ENCODE assay signal across 8 cellular contexts in the genomic region with DNA sequence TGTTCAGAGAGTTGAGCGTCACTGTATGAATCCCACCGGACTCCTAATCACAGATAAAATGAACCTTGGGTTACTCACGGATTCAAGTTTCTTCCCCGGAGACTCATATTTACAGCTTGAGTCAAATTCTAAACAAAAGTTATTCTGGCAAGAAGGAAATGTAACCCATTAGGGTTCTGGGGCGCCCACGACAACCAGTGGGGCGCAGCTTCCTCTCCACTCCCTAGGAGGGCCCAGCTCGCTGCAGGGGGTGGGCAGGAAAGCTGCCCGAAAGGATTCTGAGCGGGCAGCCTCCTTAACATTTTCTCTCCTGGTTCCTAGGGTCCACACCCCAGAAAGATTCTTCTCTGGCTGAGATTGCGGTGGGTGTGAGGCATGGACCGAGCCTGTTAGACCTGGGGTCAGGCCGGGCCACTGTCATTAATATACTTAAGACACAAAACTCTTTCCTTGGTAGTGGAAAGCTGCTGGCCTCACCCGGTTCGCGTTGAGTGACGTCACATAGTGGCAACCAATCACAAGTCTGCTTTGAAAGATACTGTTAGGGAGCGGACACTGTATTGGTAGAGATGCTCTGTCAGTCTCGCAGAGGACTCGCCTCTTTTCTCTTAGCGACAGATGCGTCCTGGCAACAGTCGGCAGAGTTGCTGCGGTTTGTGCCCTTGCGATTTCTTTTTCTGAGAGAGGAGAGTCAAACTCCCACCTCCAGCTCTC. TPM values are rescaled to one million over a fixed set of nuclear protein-coding genes. Genes with fewer than 3 reads are reported as not detected.
DNase-seq lines count a peak whose midpoint lies in the region; ATAC-seq and TF ChIP-seq lines count a peak whose summit lies in the region.

No MANE protein-coding gene starts in this region.

- no peaks in the 10 kb centered on the region for H3K79me2 ChIP-seq in ACC112 (ENCODE audit: control insufficient read depth, insufficient read depth, low read length, unreplicated experiment)

- peak; percentile 67 for DNase-seq in NCI-H524 treated with DMSO at 0.1 percent for 48 hours (lab: John Stamatoyannopoulos, UW)
- peak; percentile 90 for DNase-seq in activated CD4-positive, alpha-beta memory T cell treated with anti-CD3 and anti-CD28 coated beads, Interleukin-2, amount 10 ng/mL, durations not matched to agents 7 days and 5 days
- DNase-seq in effector memory CD4-positive, alpha-beta T cell: peak; percentile 62 to 78 (median 66)
- peak; percentile 97 for DNase-seq in lung (ENCODE audit: low spot score)
- peak; percentile 28 to 77 (median 66) for DNase-seq in stimulated activated CD4-positive, alpha-beta T cell treated with anti-CD3 and anti-CD28 coated beads, TNF-alpha, amount 100 ng/mL, for 4 hours (ENCODE audit: low read depth in 3 of 3)

- H3K9me3 Mint-ChIP-seq in activated CD4-positive, alpha-beta memory T cell treated with anti-CD3 and anti-CD28 coated beads, Interleukin-2, amount 10 ng/mL, durations not matched to agents 7 days and 5 days: no peaks in the 10 kb centered on the region

- H3K27me3 ChIP-seq in ACC112 (ENCODE audit: insufficient read depth, low read length) (no peaks in the 10 kb centered on the region), lung (ENCODE audit: control insufficient read depth, insufficient read depth) (no peaks in the 10 kb centered on the region)
- H3K27me3 ChIP-seq in effector memory CD4-positive, alpha-beta T cell (replicated peaks; ENCODE audit: control insufficient read depth, insufficient read depth, low read length, poor library complexity, severe bottlenecking): peaks cover 2% of the 10 kb centered on the region

- WGBS in lung, 2 donors: 10 to 11% methylated on average over 25 of the region's 25 CpGs

- H3K27me3 Mint-ChIP-seq in activated CD4-positive, alpha-beta memory T cell treated with anti-CD3 and anti-CD28 coated beads, Interleukin-2, amount 10 ng/mL, durations not matched to agents 7 days and 5 days: peaks cover 11% of the 10 kb centered on the region

- H3K36me3 ChIP-seq in ACC112 (ENCODE audit: insufficient read depth, low read length) (no peaks in the 10 kb centered on the region), lung (ENCODE audit: control insufficient read depth in 2 of 2, insufficient read depth in 2 of 2, low read length in 2 of 2) (no peaks in the 10 kb centered on the region)
- no peaks in the 10 kb centered on the region for H3K36me3 ChIP-seq in effector memory CD4-positive, alpha-beta T cell (ENCODE audit: control insufficient read depth, insufficient read depth, low read length)

- H3K36me3 Mint-ChIP-seq in activated CD4-positive, alpha-beta memory T cell treated with anti-CD3 and anti-CD28 coated beads, Interleukin-2, amount 10 ng/mL, durations not matched to agents 7 days and 5 days (ENCODE audit: low read depth): no peaks in the 10 kb centered on the region

- H3K9me3 ChIP-seq in effector memory CD4-positive, alpha-beta T cell (ENCODE audit: control insufficient read depth, low read length): no peaks in the 10 kb centered on the region
- H3K9me3 ChIP-seq in lung (ENCODE audit: control insufficient read depth in 2 of 2, insufficient read depth in 1 of 2, low read length in 1 of 2): no peaks in the 10 kb centered on the region

- peak overlapping the region; percentile 0 for H3K27ac Mint-ChIP-seq in activated CD4-positive, alpha-beta memory T cell treated with anti-CD3 and anti-CD28 coated beads, Interleukin-2, amount 10 ng/mL, durations not matched to agents 7 days and 5 days

- peaks cover 34% of the 10 kb centered on the region for H3K4me1 ChIP-seq in ACC112 (ENCODE audit: control insufficient read depth, insufficient read depth, low read length, unreplicated experiment)
- H3K4me1 ChIP-seq in effector memory CD4-positive, alpha-beta T cell (ENCODE audit: control insufficient read depth, insufficient read depth, low read length, poor library complexity, severe bottlenecking): peaks cover 7% of the 10 kb centered on the region
- peaks cover 0 to 2% of the 10 kb centered on the region in 2 donors for H3K4me1 ChIP-seq in lung (ENCODE audit: control insufficient read depth in 2 of 2, insufficient read depth in 2 of 2, low read length in 2 of 2)

- CTCF ChIA-PET in activated CD4-positive, alpha-beta memory T cell treated with anti-CD3 and anti-CD28 coated beads, Interleukin-2, amount 10 ng/mL, durations not matched to agents 7 days and 5 days (lab: Charles Lee): interaction anchor here (1.3 to 2.7 kb wide), 5 partner anchors 10 to 198 kb away, joined by 6 to 9 read pairs (median 8); a partner anchor contains a TSS

- H3K4me3 ChIP-seq in ACC112 (ENCODE audit: low read depth, low read length) (peak overlapping the region; percentile 78), lung (no peak overlapping the region)
- H3K4me3 ChIP-seq in effector memory CD4-positive, alpha-beta T cell (ENCODE audit: insufficient read depth, low read depth, low read length, poor library complexity, severe bottlenecking): peak overlapping the region; percentile 34

- POLR2A ChIA-PET in activated CD4-positive, alpha-beta memory T cell treated with anti-CD3 and anti-CD28 coated beads, Interleukin-2, amount 10 ng/mL, durations not matched to agents 7 days and 5 days (lab: Charles Lee): interaction anchor here (0.9 to 1.7 kb wide), 6 partner anchors 10 to 215 kb away, joined by 3 to 6 read pairs (median 4); a partner anchor contains a TSS

- H3K4me1 Mint-ChIP-seq in activated CD4-positive, alpha-beta memory T cell treated with anti-CD3 and anti-CD28 coated beads, Interleukin-2, amount 10 ng/mL, durations not matched to agents 7 days and 5 days: peaks cover 15% of the 10 kb centered on the region

- peak overlapping the region; percentile 75 for H3K4me3 Mint-ChIP-seq in activated CD4-positive, alpha-beta memory T cell treated with anti-CD3 and anti-CD28 coated beads, Interleukin-2, amount 10 ng/mL, durations not matched to agents 7 days and 5 days

- H2AFZ ChIP-seq in ACC112 (ENCODE audit: low read length, unreplicated experiment): peak overlapping the region; percentile 86

- no peak for TF ChIP-seq CTCF in lung (IDR thresholded peaks at IDR 0.05; ENCODE audit: control extremely low read depth, extremely low read depth)

- ATAC-seq in GM18907 (IDR thresholded peaks at IDR 0.05; ENCODE audit: unreplicated experiment) (peak; percentile 100), HG03159 (IDR thresholded peaks at IDR 0.05; ENCODE audit: unreplicated experiment) (peak; percentile 100), lung (ENCODE audit: insufficient read depth, low FRiP score) (peak; percentile 98)

- H3K27ac ChIP-seq in ACC112 (ENCODE audit: low read depth, low read length) (peak overlapping the region; percentile 96), lung (ENCODE audit: low read depth in 1 of 2, low read length in 1 of 2) (peak overlapping the region in 1 of 2 donors; percentile 49)
- H3K27ac ChIP-seq in effector memory CD4-positive, alpha-beta T cell (ENCODE audit: insufficient read depth, low read length, poor library complexity, severe bottlenecking): no peak overlapping the region

RNA-seq across cellular contexts. Expression of a gene that starts 13.6 kb away (rescaled TPM):
- total RNA-seq in activated CD4-positive, alpha-beta memory T cell treated with anti-CD3 and anti-CD28 coated beads, Interleukin-2, amount 10 ng/mL, durations not matched to agents 7 days and 5 days: 1 to 10 TPM; 2.4 to 2.5 TPM
- total RNA-seq in lung: 1 to 10 TPM in 1 of 2 donors, under 1 TPM in 1; 0.68 to 4.2 TPM
- polyA plus RNA-seq in lung: 1 to 10 TPM in 1 of 2 donors, under 1 TPM in 1; 0.84 to 4.5 TPM
